Comparison of ENCODE assay signal across 15 cellular contexts in genomic region chr9:105503873-105504272, GRCh38. TPM values are rescaled to one million over a fixed set of nuclear protein-coding genes. Genes with fewer than 3 reads are reported as not detected.
DNase-seq lines count a peak whose midpoint lies in the region; ATAC-seq, FAIRE-seq and TF ChIP-seq lines count a peak whose summit lies in the region.
"Had no signal": no experiment of that assay in that cellular context is flagged by ENCODE, and none has a peak within 500 bp of the region (broad histone marks: within the 10 kb centered on the region; RNA-seq: fewer than 3 reads in every experiment).

No MANE protein-coding gene starts in this region.

- no peak for FAIRE-seq in HepG2 (lab: Jason Lieb, UNC)

- no peak overlapping the region for H3K27ac Mint-ChIP-seq in activated naive CD4-positive, alpha-beta T cell treated with anti-CD3 and anti-CD28 coated beads, Interleukin-2, amount 50 U/mL, for 72 hours
- H3K27ac Mint-ChIP-seq in T-cell, result no peak overlapping the region
- H3K27ac Mint-ChIP-seq: nephron had no signal

- no peak overlapping the region for H3K4me2 ChIP-seq in HepG2 (ENCODE audit: low read depth, low read length)

- no peaks in the 10 kb centered on the region for H3K9me3 ChIP-seq in HepG2 (ENCODE audit: low read length)
- no peaks in the 10 kb centered on the region for H3K9me3 ChIP-seq in right lobe of liver
- no peaks in the 10 kb centered on the region for H3K9me3 ChIP-seq in adipocyte (ENCODE audit: control insufficient read depth, low read length)
- H3K9me3 ChIP-seq: SJSA1 had no signal

- CTCF ChIA-PET in HepG2 (lab: Yijun Ruan, JAX; ENCODE audit: low intra/inter-chr PET ratio, low total read pairs), result no interaction called here
- CTCF ChIA-PET in T-cell (lab: Charles Lee), result no interaction called here

- H2AFZ ChIP-seq in HepG2 (ENCODE audit: low read length), result no peak overlapping the region

- no peak for TF ChIP-seq RAD21 in HepG2 (CRISPR knock-in tag; IDR thresholded peaks at IDR 0.05)

- H3K4me1 ChIP-seq in HepG2 (ENCODE audit: insufficient read depth, low read length) (peaks cover 29% of the 10 kb centered on the region), right lobe of liver (no peaks in the 10 kb centered on the region), adipocyte (ENCODE audit: control insufficient read depth, insufficient read depth, low read length) (no peaks in the 10 kb centered on the region)
- H3K4me1 ChIP-seq: SJSA1 had no signal

- TF ChIP-seq EP300 in HepG2 (IDR thresholded peaks at IDR 0.05; ENCODE audit: low read depth in 2 of 2, low read length in 2 of 2) (no peak), HepG2 (CRISPR knock-in tag; IDR thresholded peaks at IDR 0.05; ENCODE audit: borderline replicate concordance) (no peak)

- H3K9me3 Mint-ChIP-seq in activated naive CD4-positive, alpha-beta T cell treated with anti-CD3 and anti-CD28 coated beads, Interleukin-2, amount 50 U/mL, for 72 hours, result no peaks in the 10 kb centered on the region
- H3K9me3 Mint-ChIP-seq in T-cell, result no peaks in the 10 kb centered on the region
- H3K9me3 Mint-ChIP-seq: nephron had no signal

- H3K27ac ChIP-seq in HepG2 (ENCODE audit: extremely low read length, insufficient read depth, low read length) (no peak overlapping the region), right lobe of liver (no peak overlapping the region)
- H3K27ac ChIP-seq: SJSA1 had no signal

- DNase-seq in HepG2 (ENCODE audit: low spot score), result no peak
- DNase-seq in right lobe of liver, result no peak
- peak; percentile 26 for DNase-seq in adipocyte (ENCODE audit: low read depth)
- no peak for DNase-seq in activated naive CD4-positive, alpha-beta T cell treated with anti-CD3 and anti-CD28 coated beads, Interleukin-2, amount 50 U/mL, for 72 hours (ENCODE audit: low spot score in 2 of 2)
- no peak for DNase-seq in T-cell
- no peak for DNase-seq in COLO829 (ENCODE audit: low spot score)
- DNase-seq: cerebellar nuclear complex, foreskin melanocyte, Kasumi-1, kidney glomerular epithelial cell, NCI-H524 had no signal

- H3K4me3 Mint-ChIP-seq in T-cell, result no peak overlapping the region
- H3K4me3 Mint-ChIP-seq: nephron had no signal

- no peak for TF ChIP-seq POLR2A in HepG2 (IDR thresholded peaks at IDR 0.05; ENCODE audit: insufficient read depth in 1 of 2, low read depth in 2 of 2, low read length in 2 of 2)
- TF ChIP-seq POLR2A in right lobe of liver (IDR thresholded peaks at IDR 0.05), result no peak

- H3K79me2 ChIP-seq in HepG2 (ENCODE audit: insufficient read depth, low read length), result peaks cover 9% of the 10 kb centered on the region

- in situ Hi-C loops in HepG2 (cut with HindIII; ENCODE audit: extremely low pct_ligation_motif_present, low pct_unique_long_range_greater_than_20kb), result no loop called here

- no peaks in the 10 kb centered on the region for H3K36me3 Mint-ChIP-seq in activated naive CD4-positive, alpha-beta T cell treated with anti-CD3 and anti-CD28 coated beads, Interleukin-2, amount 50 U/mL, for 72 hours
- no peaks in the 10 kb centered on the region for H3K36me3 Mint-ChIP-seq in T-cell

- H3K9ac ChIP-seq in HepG2 (ENCODE audit: insufficient read depth, low read depth, low read length) (no peak overlapping the region), adipocyte (ENCODE audit: low read length) (no peak overlapping the region)

- ATAC-seq in HepG2 (no peak), right lobe of liver (no peak), HG03196 (IDR thresholded peaks at IDR 0.05; ENCODE audit: unreplicated experiment) (peak; percentile 31), T-cell (replicated peaks in 1 of 4) (no peak), GM19328 (IDR thresholded peaks at IDR 0.05; ENCODE audit: unreplicated experiment) (no peak)
- no peak for ATAC-seq in activated naive CD4-positive, alpha-beta T cell treated with anti-CD3 and anti-CD28 coated beads, Interleukin-2, amount 50 U/mL, for 72 hours

- H3K4me1 Mint-ChIP-seq in T-cell, result peaks cover 0 to 2% (median 0%) of the 10 kb centered on the region in 3 donors
- H3K4me1 Mint-ChIP-seq: nephron had no signal

- H4K20me1 ChIP-seq in HepG2 (ENCODE audit: insufficient read depth, low read length), result no peaks in the 10 kb centered on the region

- H3K4me3 ChIP-seq in HepG2 (replicated peaks in 1 of 3; ENCODE audit: insufficient read depth in 1 of 3, low read depth in 2 of 3, low read length in 3 of 3), result no peak overlapping the region
- no peak overlapping the region for H3K4me3 ChIP-seq in right lobe of liver
- H3K4me3 ChIP-seq in adipocyte (ENCODE audit: low read length), result no peak overlapping the region
- H3K4me3 ChIP-seq: SJSA1 had no signal

- POLR2A ChIA-PET in HepG2 (lab: Yijun Ruan, JAX) (no interaction called here), T-cell (lab: Charles Lee) (no interaction called here)

- H3K27me3 ChIP-seq in HepG2 (ENCODE audit: control insufficient read depth in 1 of 2, insufficient read depth in 2 of 2, low read length in 2 of 2), result no peaks in the 10 kb centered on the region
- H3K27me3 ChIP-seq in right lobe of liver, result no peaks in the 10 kb centered on the region
- no peaks in the 10 kb centered on the region for H3K27me3 ChIP-seq in adipocyte (replicated peaks; ENCODE audit: control insufficient read depth, insufficient read depth, low read length)
- H3K27me3 ChIP-seq: SJSA1 had no signal

- no TSS peak for BruUV-seq in HepG2 (replicated peaks; lab: Mats Ljungman, UMichigan)

- TF ChIP-seq CTCF in HepG2 (CRISPR knock-in tag; IDR thresholded peaks at IDR 0.05) (no peak), right lobe of liver (IDR thresholded peaks at IDR 0.05) (no peak)

- no peaks in the 10 kb centered on the region for H3K27me3 Mint-ChIP-seq in T-cell

- H3K36me3 ChIP-seq in HepG2 (replicated peaks in 1 of 2; ENCODE audit: control insufficient read depth in 1 of 2, insufficient read depth in 2 of 2, low read length in 2 of 2) (no peaks in the 10 kb centered on the region; a peak in 2 of 5 replicates), right lobe of liver (no peaks in the 10 kb centered on the region), adipocyte (ENCODE audit: control insufficient read depth, insufficient read depth, low read length, severe bottlenecking) (peaks cover 3% of the 10 kb centered on the region)

- intact Hi-C loops in HepG2 (cut with micrococcal nuclease; ENCODE audit: unreplicated experiment) (no loop called here), right lobe of liver (cut with DNase I) (no loop called here)

RNA-seq across cellular contexts. Expression of gene FKTN, which starts 54.1 kb away (rescaled TPM):
- total RNA-seq in HepG2 (2016; rRNA removed; fragmentation: Illumina TruSeq; extraction: Trizol) (13.5 and 15.2 TPM in 2 replicates), right lobe of liver (1 to 10 TPM; 4.5 to 9.8 (median 7.2) TPM), T-cell (10 to 100 TPM in 2 of 5 donors, 1 to 10 TPM in 3; 7.4 to 12.5 (median 10.0) TPM)
- 2.3 and 2.4 TPM in 2 replicates for total RNA-seq in HepG2 (2016; cell fraction: cytosol; rRNA removed; fragmentation: Illumina TruSeq; extraction: Trizol; ENCODE audit: low read depth)
- 13.0 and 13.9 TPM in 2 replicates for total RNA-seq in HepG2 (2016; cell fraction: insoluble cytoplasmic fraction; rRNA removed; fragmentation: Illumina TruSeq; extraction: Trizol)
- total RNA-seq in HepG2 (2016; cell fraction: membrane; rRNA removed; fragmentation: Illumina TruSeq; extraction: Trizol), result 3.4 and 6.2 TPM in 2 replicates
- 29.5 and 32.0 TPM in 2 replicates for total RNA-seq in HepG2 (2016; cell fraction: nucleus; rRNA removed; fragmentation: Illumina TruSeq; extraction: Trizol)
- 6.0 and 7.9 TPM in 2 replicates for polyA plus RNA-seq in HepG2 (2011; rRNA removed)
- 2.5 and 4.1 TPM in 2 replicates for polyA plus RNA-seq in HepG2 (2011; cell fraction: cytosol; rRNA removed)
- polyA plus RNA-seq in HepG2 (2011; cell fraction: nucleus; rRNA removed), result 6.7 and 8.6 TPM in 2 replicates
- 7.5 and 8.4 TPM in 2 replicates for polyA plus RNA-seq in HepG2 (2012)
- polyA plus RNA-seq in HepG2 (2016; cell fraction: cytosol; fragmentation: Illumina TruSeq; extraction: Trizol; ENCODE audit: low read depth), result 0.49 and 0.57 TPM in 2 replicates
- polyA plus RNA-seq in HepG2 (2016; cell fraction: insoluble cytoplasmic fraction; fragmentation: Illumina TruSeq; extraction: Trizol; ENCODE audit: low read depth), result 7.3 and 7.7 TPM in 2 replicates
- 1.0 and 1.5 TPM in 2 replicates for polyA plus RNA-seq in HepG2 (2016; cell fraction: membrane; fragmentation: Illumina TruSeq; extraction: Trizol; ENCODE audit: low read depth)
- 16.1 and 16.6 TPM in 2 replicates for polyA plus RNA-seq in HepG2 (2016; cell fraction: nucleus; fragmentation: Illumina TruSeq; extraction: Trizol; ENCODE audit: insufficient read depth, low read depth)
- polyA minus RNA-seq in HepG2 (2011; rRNA and poly(A)+ RNA removed; ENCODE audit: low replicate concordance), result 10.7 and 19.3 TPM in 2 replicates
- 5.7 and 5.8 TPM in 2 replicates for polyA minus RNA-seq in HepG2 (2011; cell fraction: cytosol; rRNA and poly(A)+ RNA removed)
- 24.7 and 35.3 TPM in 2 replicates for polyA minus RNA-seq in HepG2 (2011; cell fraction: nucleus; rRNA and poly(A)+ RNA removed)
- total RNA-seq in activated naive CD4-positive, alpha-beta T cell treated with anti-CD3 and anti-CD28 coated beads, Interleukin-2, amount 50 U/mL, for 72 hours, result 10 to 100 TPM in 1 of 2 donors, under 1 TPM in 1; 0.52 to 14.3 TPM

RNA-seq across cellular contexts. Expression of gene FSD1L, which starts 56.0 kb away (rescaled TPM):
- total RNA-seq in HepG2 (2016; rRNA removed; fragmentation: Illumina TruSeq; extraction: Trizol) (2.8 and 5.1 TPM in 2 replicates), right lobe of liver (1 to 10 TPM in 5 of 6 experiments, under 1 TPM in 1; 0.46 to 2.0 (median 1.3) TPM), T-cell (1 to 10 TPM in 4 of 5 donors, under 1 TPM in 1; 0.50 to 2.3 (median 1.4) TPM)
- 4.7 and 6.0 TPM in 2 replicates for total RNA-seq in HepG2 (2016; cell fraction: cytosol; rRNA removed; fragmentation: Illumina TruSeq; extraction: Trizol; ENCODE audit: low read depth)
- total RNA-seq in HepG2 (2016; cell fraction: insoluble cytoplasmic fraction; rRNA removed; fragmentation: Illumina TruSeq; extraction: Trizol), result 3.0 and 5.1 TPM in 2 replicates
- 2.3 and 2.5 TPM in 2 replicates for total RNA-seq in HepG2 (2016; cell fraction: membrane; rRNA removed; fragmentation: Illumina TruSeq; extraction: Trizol)
- 23.8 and 25.5 TPM in 2 replicates for total RNA-seq in HepG2 (2016; cell fraction: nucleus; rRNA removed; fragmentation: Illumina TruSeq; extraction: Trizol)
- polyA plus RNA-seq in HepG2 (2011; rRNA removed), result 4.1 and 4.2 TPM in 2 replicates
- 0.66 and 0.76 TPM in 2 replicates for polyA plus RNA-seq in HepG2 (2011; cell fraction: cytosol; rRNA removed)
- polyA plus RNA-seq in HepG2 (2011; cell fraction: nucleus; rRNA removed), result 5.8 and 9.2 TPM in 2 replicates
- 6.1 and 6.9 TPM in 2 replicates for polyA plus RNA-seq in HepG2 (2012)
- polyA plus RNA-seq in HepG2 (2016; cell fraction: cytosol; fragmentation: Illumina TruSeq; extraction: Trizol; ENCODE audit: low read depth), result 0.33 and 0.41 TPM in 2 replicates
- polyA plus RNA-seq in HepG2 (2016; cell fraction: insoluble cytoplasmic fraction; fragmentation: Illumina TruSeq; extraction: Trizol; ENCODE audit: low read depth), result 1.8 and 2.1 TPM in 2 replicates
- polyA plus RNA-seq in HepG2 (2016; cell fraction: membrane; fragmentation: Illumina TruSeq; extraction: Trizol; ENCODE audit: low read depth), result 0.48 and 0.66 TPM in 2 replicates
- polyA plus RNA-seq in HepG2 (2016; cell fraction: nucleus; fragmentation: Illumina TruSeq; extraction: Trizol; ENCODE audit: insufficient read depth, low read depth), result 13.2 and 14.2 TPM in 2 replicates
- 1.7 and 3.3 TPM in 2 replicates for polyA minus RNA-seq in HepG2 (2011; rRNA and poly(A)+ RNA removed; ENCODE audit: low replicate concordance)
- 1.8 and 2.5 TPM in 2 replicates for polyA minus RNA-seq in HepG2 (2011; cell fraction: cytosol; rRNA and poly(A)+ RNA removed)
- 89.1 and 107 TPM in 2 replicates for polyA minus RNA-seq in HepG2 (2011; cell fraction: nucleus; rRNA and poly(A)+ RNA removed)
- total RNA-seq in activated naive CD4-positive, alpha-beta T cell treated with anti-CD3 and anti-CD28 coated beads, Interleukin-2, amount 50 U/mL, for 72 hours, result 1 to 10 TPM in 1 of 2 donors, under 1 TPM in 1; 0.61 to 3.9 TPM
